6 cellular contexts compared by ENCODE assay signal in genomic region chr12:120466560-120467315, GRCh38. TPM values are rescaled to one million over a fixed set of nuclear protein-coding genes. Genes with fewer than 3 reads are reported as not detected.
DNase-seq lines count a peak whose midpoint lies in the region; ATAC-seq and TF ChIP-seq lines count a peak whose summit lies in the region.

No MANE protein-coding gene starts in this region.

- ATAC-seq in GM23338 (peak; percentile 28), Panc1 (peak; percentile 54), HG02571 (IDR thresholded peaks at IDR 0.05; ENCODE audit: unreplicated experiment) (no peak), HG03097 (IDR thresholded peaks at IDR 0.05; ENCODE audit: low FRiP score, unreplicated experiment) (no peak)

- in situ Hi-C loops in Panc1 (cut with HindIII; ENCODE audit: low pct_unique_long_range_greater_than_20kb, low sequenced_read_pairs) = no loop called here

- intact Hi-C loops in Panc1 (cut with micrococcal nuclease; ENCODE audit: unreplicated experiment) = no loop called here

- peak; percentile 66 to 72 for TF ChIP-seq CTCF in GM23338 (conservative IDR thresholded peaks at IDR 0.05; ENCODE audit: low read depth in 2 of 2)
- TF ChIP-seq CTCF in Panc1 (IDR thresholded peaks at IDR 0.05) = peak; percentile 85
- TF ChIP-seq CTCF in cardiac fibroblast (IDR thresholded peaks at IDR 0.05; ENCODE audit: low read depth, low read length) = peak; percentile 64

- H3F3A ChIP-seq in GM23338 (replicated peaks; ENCODE audit: low read depth) = peaks cover 53% of the 10 kb centered on the region

- no peaks in the 10 kb centered on the region for H3K9me2 ChIP-seq in GM23338 (ENCODE audit: insufficient read depth)

- no TSS peak for BruUV-seq in Panc1 (replicated peaks; lab: Mats Ljungman, UMichigan)

- CTCF ChIA-PET in Panc1 (lab: Charles Lee) = interaction anchor here (0.6 to 1.3 kb wide), 4 partner anchors 14 to 140 kb away, joined by 3 to 7 read pairs (median 4); no protein-coding TSS in a partner anchor

- peaks cover 57% of the 10 kb centered on the region for H3K79me2 ChIP-seq in GM23338 (replicated peaks; ENCODE audit: insufficient read depth)

- H3K4me2 ChIP-seq in GM23338 = 0 out of 2 replicates have a peak overlapping the region, but pooled peaks have one; percentile 65

- H2AFZ ChIP-seq in GM23338 = no peak overlapping the region

- H3K4me3 ChIP-seq in GM23338 = 0 out of 2 replicates have a peak overlapping the region, but pooled peaks have one; percentile 26
- H3K4me3 ChIP-seq in Panc1 (ENCODE audit: low read depth in 2 of 2, low read length in 2 of 2) = no peak overlapping the region
- H3K4me3 ChIP-seq in cardiac fibroblast (replicated peaks in 1 of 2; ENCODE audit: low read depth in 2 of 2, low read length in 2 of 2) = no peak overlapping the region

- H3K27ac ChIP-seq in GM23338 (ENCODE audit: low read depth) = peak overlapping the region; percentile 79
- 0 out of 2 replicates have a peak overlapping the region, but pooled peaks have one; percentile 31 for H3K27ac ChIP-seq in Panc1 (ENCODE audit: low read length)

- peaks cover 50% of the 10 kb centered on the region for H4K20me1 ChIP-seq in GM23338 (replicated peaks; ENCODE audit: insufficient read depth)

- DNase-seq in GM23338 (ENCODE audit: low spot score) (peak; percentile 77), Panc1 (ENCODE audit: low read depth, low spot score) (no peak), cardiac fibroblast (ENCODE audit: low read depth in 2 of 2) (peak; percentile 60 to 61), retina (peak; percentile 70)

- no peaks in the 10 kb centered on the region for H3K9me3 ChIP-seq in Panc1 (ENCODE audit: control insufficient read depth, insufficient read depth, low read depth, low read length)

- H3K9me3 Mint-ChIP-seq in GM23338 = no peaks in the 10 kb centered on the region

- H3K27me3 Mint-ChIP-seq in GM23338 (ENCODE audit: insufficient read depth, low read depth, poor library complexity) = peaks cover 10% of the 10 kb centered on the region

- H3K4me3 Mint-ChIP-seq in GM23338 = peak overlapping the region; percentile 34; the same call in 1 of the 3 replicates

- peaks cover 21% of the 10 kb centered on the region for H3K4me1 Mint-ChIP-seq in GM23338

- H3K4me1 ChIP-seq in GM23338 (ENCODE audit: insufficient read depth) = peaks cover 10% of the 10 kb centered on the region; the same call in 1 of the 2 replicates
- peaks cover 23% of the 10 kb centered on the region; the same call in 1 of the 2 replicates for H3K4me1 ChIP-seq in Panc1 (ENCODE audit: control insufficient read depth, insufficient read depth, low read length)

- H3K36me3 ChIP-seq in GM23338 (ENCODE audit: insufficient read depth) = peaks cover 43% of the 10 kb centered on the region
- H3K36me3 ChIP-seq in Panc1 (ENCODE audit: control insufficient read depth, insufficient read depth, low read length) = peaks cover 46% of the 10 kb centered on the region

- H3K27me3 ChIP-seq in GM23338 (ENCODE audit: insufficient read depth) (0 out of 2 replicates have a peak, but pooled peaks cover 2% of the 10 kb centered on the region), Panc1 (ENCODE audit: control insufficient read depth, insufficient read depth, low read length) (no peaks in the 10 kb centered on the region)

- peaks cover 66% of the 10 kb centered on the region for H3K36me3 Mint-ChIP-seq in GM23338 (ENCODE audit: low read depth)

- no peak overlapping the region for H3K27ac Mint-ChIP-seq in GM23338

- POLR2A ChIA-PET in Panc1 (lab: Charles Lee) = interaction anchor here (0.6 kb wide), 1 partner anchor 15 kb away, joined by 3 read pairs; no protein-coding TSS in a partner anchor

TF ChIP-seq in GM23338, 12 proteins besides CTCF, POLR2A, EP300 and RAD21 (continues in another document):
- TF ChIP-seq STAT1 (IDR thresholded peaks at IDR 0.05; ENCODE audit: unreplicated experiment) (no peak), POLR2AphosphoS5 (IDR thresholded peaks at IDR 0.05; ENCODE audit: low read depth) (no peak), ETS1 (IDR thresholded peaks at IDR 0.05) (no peak), EZH2 (IDR thresholded peaks at IDR 0.05; ENCODE audit: low read depth, unreplicated experiment) (no peak), CREB1 (CRISPR knock-in tag; IDR thresholded peaks at IDR 0.05; ENCODE audit: low read depth) (no peak), ZNF331 (CRISPR knock-in tag; IDR thresholded peaks at IDR 0.05; ENCODE audit: low read depth) (no peak)

RNA-seq across cellular contexts. Expression of gene SRSF9, which starts 2.8 kb away (rescaled TPM):
- total RNA-seq in GM23338 (2014; rRNA removed; shearing (Covaris generic)) = 202 and 250 TPM in 2 replicates
- polyA plus RNA-seq in GM23338 (2016; fragmentation: Nextera tagmentation; extraction: Ambion mirVana) = 436 and 481 TPM in 2 replicates
- 269 TPM for total RNA-seq in Panc1 (2021; ENCODE audit: unreplicated experiment)
- 491 TPM for polyA plus RNA-seq in Panc1 (2012; ENCODE audit: insufficient read length)

RNA-seq across cellular contexts. Expression of gene GATC, which starts 20.5 kb away (rescaled TPM):
- total RNA-seq in GM23338 (2014; rRNA removed; shearing (Covaris generic)) = 16.7 and 18.5 TPM in 2 replicates
- 14.9 and 20.1 TPM in 2 replicates for polyA plus RNA-seq in GM23338 (2016; fragmentation: Nextera tagmentation; extraction: Ambion mirVana)
- total RNA-seq in Panc1 (2021; ENCODE audit: unreplicated experiment) = 34.7 TPM
- polyA plus RNA-seq in Panc1 (2012; ENCODE audit: insufficient read length) = 10.4 TPM

RNA-seq across cellular contexts. Expression of gene TRIAP1, which starts 20.6 kb away (rescaled TPM):
- 53.4 and 61.8 TPM in 2 replicates for total RNA-seq in GM23338 (2014; rRNA removed; shearing (Covaris generic))
- polyA plus RNA-seq in GM23338 (2016; fragmentation: Nextera tagmentation; extraction: Ambion mirVana) = 94.0 and 94.2 TPM in 2 replicates
- total RNA-seq in Panc1 (2021; ENCODE audit: unreplicated experiment) = 23.9 TPM
- polyA plus RNA-seq in Panc1 (2012; ENCODE audit: insufficient read length) = 20.6 TPM

RNA-seq across cellular contexts. Expression of gene COX6A1, which starts 28.8 kb away (rescaled TPM):
- total RNA-seq in GM23338 (2014; rRNA removed; shearing (Covaris generic)) = 393 and 422 TPM in 2 replicates
- polyA plus RNA-seq in GM23338 (2016; fragmentation: Nextera tagmentation; extraction: Ambion mirVana) = 1,484 and 1,643 TPM in 2 replicates
- total RNA-seq in Panc1 (2021; ENCODE audit: unreplicated experiment) = 557 TPM
- polyA plus RNA-seq in Panc1 (2012; ENCODE audit: insufficient read length) = 681 TPM

RNA-seq across cellular contexts. Expression of gene DYNLL1, which starts 29.2 kb away (rescaled TPM):
- 310 and 313 TPM in 2 replicates for total RNA-seq in GM23338 (2014; rRNA removed; shearing (Covaris generic))
- 833 and 868 TPM in 2 replicates for polyA plus RNA-seq in GM23338 (2016; fragmentation: Nextera tagmentation; extraction: Ambion mirVana)
- total RNA-seq in Panc1 (2021; ENCODE audit: unreplicated experiment) = 482 TPM
- polyA plus RNA-seq in Panc1 (2012; ENCODE audit: insufficient read length) = 526 TPM

Comparison
In these comparisons a context has a peak if more than half of its experiments do, and no peak if none do; other contexts are left out.
1. ATAC-seq: peak in GM23338 (single experiment) and Panc1 (single experiment); none in HG02571 (single experiment) and HG03097 (single experiment).
2. Peak in every context shown above with its lines, with median percentiles within 50 percentile points of each other: CTCF ChIP-seq.